ENCODE assay signal across 1 cellular context in the genomic region with DNA sequence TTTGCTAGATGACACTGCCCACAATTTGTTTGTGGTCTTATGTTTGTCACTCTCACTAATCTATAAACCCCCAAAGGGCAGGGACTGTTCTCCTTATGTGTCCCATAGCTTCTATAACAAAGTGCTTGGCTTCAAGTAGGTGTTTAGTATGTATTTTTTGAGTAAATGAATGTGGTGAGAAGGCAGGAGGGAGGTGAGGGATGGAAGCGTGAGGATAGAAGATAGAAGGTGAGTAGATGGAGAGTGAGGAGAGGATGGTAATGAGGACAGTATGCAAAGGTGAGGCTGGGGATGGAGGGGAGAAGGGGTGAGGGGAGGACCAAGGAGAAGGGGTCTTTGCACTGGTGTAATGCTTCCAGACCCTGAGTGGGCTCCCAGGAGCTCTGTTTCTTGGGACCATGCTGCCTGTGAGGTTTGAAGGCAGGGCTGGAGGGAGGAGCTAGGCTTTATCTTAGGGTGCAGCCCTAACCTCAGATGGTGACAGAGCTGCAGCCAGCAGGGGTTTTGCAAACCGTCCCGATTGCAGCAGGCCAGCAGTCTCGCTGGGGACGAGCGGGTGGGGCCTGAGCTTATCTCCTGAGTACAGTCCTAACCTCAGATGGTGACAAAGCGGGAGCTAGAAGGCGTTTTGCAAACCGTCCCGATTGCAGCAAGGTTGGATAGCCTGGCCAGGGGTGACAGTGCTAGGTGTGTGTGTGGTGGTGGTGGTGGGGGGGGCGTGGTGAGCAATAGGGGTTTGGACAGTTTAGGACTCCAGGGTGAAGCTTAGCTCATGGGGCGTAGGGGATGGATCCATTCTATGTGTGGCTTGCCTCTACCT.
TF ChIP-seq lines count a peak whose summit lies in the region.

No MANE protein-coding gene starts in this region.

TF ChIP-seq in K562, 482 proteins besides CTCF, POLR2A, EP300 and RAD21 (continued from another document and continues in another):
- TF ChIP-seq, protein P1, sequence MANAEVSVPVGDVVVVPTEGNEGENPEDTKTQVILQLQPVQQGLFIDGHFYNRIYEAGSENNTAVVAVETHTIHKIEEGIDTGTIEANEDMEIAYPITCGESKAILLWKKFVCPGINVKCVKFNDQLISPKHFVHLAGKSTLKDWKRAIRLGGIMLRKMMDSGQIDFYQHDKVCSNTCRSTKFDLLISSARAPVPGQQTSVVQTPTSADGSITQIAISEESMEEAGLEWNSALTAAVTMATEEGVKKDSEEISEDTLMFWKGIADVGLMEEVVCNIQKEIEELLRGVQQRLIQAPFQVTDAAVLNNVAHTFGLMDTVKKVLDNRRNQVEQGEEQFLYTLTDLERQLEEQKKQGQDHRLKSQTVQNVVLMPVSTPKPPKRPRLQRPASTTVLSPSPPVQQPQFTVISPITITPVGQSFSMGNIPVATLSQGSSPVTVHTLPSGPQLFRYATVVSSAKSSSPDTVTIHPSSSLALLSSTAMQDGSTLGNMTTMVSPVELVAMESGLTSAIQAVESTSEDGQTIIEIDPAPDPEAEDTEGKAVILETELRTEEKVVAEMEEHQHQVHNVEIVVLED (CRISPR knock-in tag; IDR thresholded peaks at IDR 0.05) = no peak
- no peak for TF ChIP-seq HNRNPLL (IDR thresholded peaks at IDR 0.05; ENCODE audit: low read depth, low read length, poor library complexity, severe bottlenecking)
- TF ChIP-seq ZNF212 (CRISPR knock-in tag; IDR thresholded peaks at IDR 0.05) = no peak
- TF ChIP-seq DACH1 (IDR thresholded peaks at IDR 0.05; ENCODE audit: partially characterized antibody) = peak; percentile 80
- TF ChIP-seq, protein P2, sequence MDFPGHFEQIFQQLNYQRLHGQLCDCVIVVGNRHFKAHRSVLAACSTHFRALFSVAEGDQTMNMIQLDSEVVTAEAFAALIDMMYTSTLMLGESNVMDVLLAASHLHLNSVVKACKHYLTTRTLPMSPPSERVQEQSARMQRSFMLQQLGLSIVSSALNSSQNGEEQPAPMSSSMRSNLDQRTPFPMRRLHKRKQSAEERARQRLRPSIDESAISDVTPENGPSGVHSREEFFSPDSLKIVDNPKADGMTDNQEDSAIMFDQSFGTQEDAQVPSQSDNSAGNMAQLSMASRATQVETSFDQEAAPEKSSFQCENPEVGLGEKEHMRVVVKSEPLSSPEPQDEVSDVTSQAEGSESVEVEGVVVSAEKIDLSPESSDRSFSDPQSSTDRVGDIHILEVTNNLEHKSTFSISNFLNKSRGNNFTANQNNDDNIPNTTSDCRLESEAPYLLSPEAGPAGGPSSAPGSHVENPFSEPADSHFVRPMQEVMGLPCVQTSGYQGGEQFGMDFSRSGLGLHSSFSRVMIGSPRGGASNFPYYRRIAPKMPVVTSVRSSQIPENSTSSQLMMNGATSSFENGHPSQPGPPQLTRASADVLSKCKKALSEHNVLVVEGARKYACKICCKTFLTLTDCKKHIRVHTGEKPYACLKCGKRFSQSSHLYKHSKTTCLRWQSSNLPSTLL (IDR thresholded peaks at IDR 0.05) = no peak
- TF ChIP-seq ASH1L (IDR thresholded peaks at IDR 0.05; ENCODE audit: borderline replicate concordance, low read depth, partially characterized antibody) = no peak
- peak; percentile 100 for TF ChIP-seq TARDBP (IDR thresholded peaks at IDR 0.05)
- TF ChIP-seq FOSL1 (tag; conservative IDR thresholded peaks at IDR 0.05) = peak; percentile 96
- no peak for TF ChIP-seq HINFP (tag; conservative IDR thresholded peaks at IDR 0.05; ENCODE audit: low read depth)
- no peak for TF ChIP-seq CAMTA2 (CRISPR knock-in tag; conservative IDR thresholded peaks at IDR 0.05)
- TF ChIP-seq MAFG (tag; conservative IDR thresholded peaks at IDR 0.05) = peak; percentile 77
- no peak for TF ChIP-seq NKRF (IDR thresholded peaks at IDR 0.05; ENCODE audit: borderline replicate concordance)
- no peak for TF ChIP-seq SRSF9 (IDR thresholded peaks at IDR 0.05; ENCODE audit: borderline replicate concordance, low read depth, low read length)
- no peak for TF ChIP-seq ZNF551 (CRISPR knock-in tag; IDR thresholded peaks at IDR 0.05)
- TF ChIP-seq ZNF280B (CRISPR knock-in tag; IDR thresholded peaks at IDR 0.05) = no peak
- peak; percentile 53 to 90; a peak in 3 of 4 replicates for TF ChIP-seq TBL1XR1 (IDR thresholded peaks at IDR 0.05; ENCODE audit: low read length in 2 of 2)
- TF ChIP-seq RBBP5 (IDR thresholded peaks at IDR 0.05; ENCODE audit: borderline replicate concordance, insufficient read depth, low read length, poor library complexity, severe bottlenecking) = peak; percentile 18
- TF ChIP-seq ZFX (CRISPR knock-in tag; IDR thresholded peaks at IDR 0.05) = no peak
- TF ChIP-seq ZNF431 (CRISPR knock-in tag; IDR thresholded peaks at IDR 0.05) = no peak; the same call in 1 of the 2 replicates
- TF ChIP-seq, protein P3, sequence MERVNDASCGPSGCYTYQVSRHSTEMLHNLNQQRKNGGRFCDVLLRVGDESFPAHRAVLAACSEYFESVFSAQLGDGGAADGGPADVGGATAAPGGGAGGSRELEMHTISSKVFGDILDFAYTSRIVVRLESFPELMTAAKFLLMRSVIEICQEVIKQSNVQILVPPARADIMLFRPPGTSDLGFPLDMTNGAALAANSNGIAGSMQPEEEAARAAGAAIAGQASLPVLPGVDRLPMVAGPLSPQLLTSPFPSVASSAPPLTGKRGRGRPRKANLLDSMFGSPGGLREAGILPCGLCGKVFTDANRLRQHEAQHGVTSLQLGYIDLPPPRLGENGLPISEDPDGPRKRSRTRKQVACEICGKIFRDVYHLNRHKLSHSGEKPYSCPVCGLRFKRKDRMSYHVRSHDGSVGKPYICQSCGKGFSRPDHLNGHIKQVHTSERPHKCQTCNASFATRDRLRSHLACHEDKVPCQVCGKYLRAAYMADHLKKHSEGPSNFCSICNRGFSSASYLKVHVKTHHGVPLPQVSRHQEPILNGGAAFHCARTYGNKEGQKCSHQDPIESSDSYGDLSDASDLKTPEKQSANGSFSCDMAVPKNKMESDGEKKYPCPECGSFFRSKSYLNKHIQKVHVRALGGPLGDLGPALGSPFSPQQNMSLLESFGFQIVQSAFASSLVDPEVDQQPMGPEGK (CRISPR knock-in tag; IDR thresholded peaks at IDR 0.05; ENCODE audit: borderline replicate concordance) = no peak
- peak in 1 of 2 experiments; percentile 79; a peak in 2 of 4 replicates for TF ChIP-seq ZNF639 (CRISPR knock-in tag; conservative IDR thresholded peaks at IDR 0.05 in 1 of 2, IDR thresholded peaks at IDR 0.05 in 1 of 2)
- TF ChIP-seq C11orf30 (IDR thresholded peaks at IDR 0.05; ENCODE audit: low read depth) = peak; percentile 68
- peak; percentile 92 for TF ChIP-seq NFIC (IDR thresholded peaks at IDR 0.05)
- no peak for TF ChIP-seq ZBTB8A (IDR thresholded peaks at IDR 0.05; ENCODE audit: partially characterized antibody)
- TF ChIP-seq POLR3A (IDR thresholded peaks at IDR 0.05; ENCODE audit: borderline replicate concordance, extremely low read depth, insufficient read depth, insufficient read length) = no peak
- TF ChIP-seq, protein P4, sequence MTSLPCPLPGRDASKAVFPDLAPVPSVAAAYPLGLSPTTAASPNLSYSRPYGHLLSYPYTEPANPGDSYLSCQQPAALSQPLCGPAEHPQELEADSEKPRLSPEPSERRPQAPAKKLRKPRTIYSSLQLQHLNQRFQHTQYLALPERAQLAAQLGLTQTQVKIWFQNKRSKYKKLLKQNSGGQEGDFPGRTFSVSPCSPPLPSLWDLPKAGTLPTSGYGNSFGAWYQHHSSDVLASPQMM (CRISPR knock-in tag; IDR thresholded peaks at IDR 0.05) = no peak
- no peak for TF ChIP-seq BRCA1 (IDR thresholded peaks at IDR 0.05)
- TF ChIP-seq BRCA1 (CRISPR knock-in tag; IDR thresholded peaks at IDR 0.05) = no peak
- peak; percentile 95 for TF ChIP-seq POLR2AphosphoS5 (IDR thresholded peaks at IDR 0.05; ENCODE audit: control insufficient read depth, insufficient read depth, low read depth, low read length)
- TF ChIP-seq RAD51 (IDR thresholded peaks at IDR 0.05; ENCODE audit: borderline replicate concordance, low read depth) = peak; percentile 25; the same call in 1 of the 2 replicates
- peak; percentile 65; the same call in 1 of the 2 replicates for TF ChIP-seq KLF13 (tag; IDR thresholded peaks at IDR 0.05; ENCODE audit: borderline replicate concordance, low read depth)
- peak in 1 of 2 experiments; percentile 89; a peak in 1 of 4 replicates for TF ChIP-seq NONO (IDR thresholded peaks at IDR 0.05; ENCODE audit: low read depth in 2 of 2, low read length in 1 of 2)
- TF ChIP-seq ZNF76 (CRISPR knock-in tag; IDR thresholded peaks at IDR 0.05; ENCODE audit: borderline replicate concordance) = no peak
- no peak for TF ChIP-seq ZNF398 (CRISPR knock-in tag; IDR thresholded peaks at IDR 0.05)
- TF ChIP-seq FOXA3 (CRISPR knock-in tag; conservative IDR thresholded peaks at IDR 0.05 in 1 of 2, IDR thresholded peaks at IDR 0.05 in 1 of 2) = peak in 1 of 2 experiments; percentile 57; a peak in 1 of 4 replicates
- TF ChIP-seq ZNF766 (CRISPR knock-in tag; conservative IDR thresholded peaks at IDR 0.05) = no peak
- no peak for TF ChIP-seq KLF10 (CRISPR knock-in tag; IDR thresholded peaks at IDR 0.05)
- TF ChIP-seq ZNF778 (CRISPR knock-in tag; IDR thresholded peaks at IDR 0.05) = no peak
- TF ChIP-seq BMI1 (IDR thresholded peaks at IDR 0.05; ENCODE audit: low read length) = no peak
- no peak for TF ChIP-seq RBM25 (IDR thresholded peaks at IDR 0.05; ENCODE audit: low read depth, low read length, severe bottlenecking)
- TF ChIP-seq HMBOX1 (IDR thresholded peaks at IDR 0.05) = peak; percentile 58
